ENCODE assay signal across 34 cellular contexts in the genomic region with DNA sequence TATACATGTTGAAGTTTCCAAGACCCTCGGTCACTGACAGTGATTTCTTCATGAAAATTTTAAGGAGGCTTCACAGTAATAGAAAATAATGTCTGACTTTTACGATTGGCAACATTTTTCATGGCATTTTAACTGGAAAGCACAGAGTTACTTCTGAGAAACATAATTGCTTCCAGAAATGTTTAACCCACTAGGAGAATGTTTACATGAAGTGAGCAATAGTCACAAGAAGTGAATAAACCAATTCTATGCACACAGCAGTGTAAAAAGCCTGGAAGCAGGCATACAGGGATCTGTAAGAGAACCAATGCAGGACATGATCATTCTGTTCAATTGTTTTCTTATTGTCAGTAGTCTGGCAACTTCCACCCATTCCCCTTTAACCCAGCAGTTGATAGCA.
"Had no signal": no experiment of that assay in that cellular context is flagged by ENCODE, and none has a peak within 500 bp of the region (broad histone marks: within the 10 kb centered on the region; RNA-seq: fewer than 3 reads in every experiment).

No MANE protein-coding gene starts in this region.

- H3K27me3 ChIP-seq: adrenal gland, body of pancreas, Peyer's patch had no signal

- H3K4me1 Mint-ChIP-seq: activated B cell treated with CpG ODN at 0.5 μM for 24 hours had no signal

- H3K4me3 ChIP-seq: adrenal gland, body of pancreas, Peyer's patch had no signal

- H3K36me3 ChIP-seq: adrenal gland, Peyer's patch had no signal

- H3K27ac Mint-ChIP-seq: activated B cell treated with CpG ODN at 0.5 μM for 24 hours; activated CD4-positive, alpha-beta memory T cell treated with anti-CD3 and anti-CD28 coated beads for 36 hours; activated naive CD4-positive, alpha-beta T cell treated with anti-CD3 and anti-CD28 coated beads for 36 hours; activated naive CD4-positive, alpha-beta T cell treated with anti-CD3 and anti-CD28 coated beads, Interleukin-2, amount 50 U/mL, for 72 hours; activated T-helper 1 cell treated with anti-CD3 and anti-CD28 coated beads, Interleukin-12 subunit alpha, Interleukin-12 subunit beta, Interleukin-2, Interleukin-4 antibody, amounts not matched to agents 30 ng/mL and 10 ng/mL and 1 ng/mL, durations not matched to agents 14 hours and 24 hours and 36 hours had no signal

- DNase-seq: activated B cell treated with CpG ODN at 0.5 μM for 24 hours; activated CD4-positive, alpha-beta memory T cell treated with anti-CD3 and anti-CD28 coated beads for 36 hours; activated CD4-positive, alpha-beta T cell treated with anti-CD3 and anti-CD28 coated beads for 4 hours; activated CD4-positive, alpha-beta T cell treated with anti-CD3 and anti-CD28 coated beads, Interleukin-2, amount 50 U/mL, for 1 hour; activated CD4-positive, CD25-positive, alpha-beta regulatory T cell treated with anti-CD3 and anti-CD28 coated beads, Interleukin-2, amount 50 U/mL, for 72 hours; activated CD8-positive, alpha-beta memory T cell treated with anti-CD3 and anti-CD28 coated beads, Interleukin-2, amount 50 U/mL, for 4 hours; activated gamma-delta T cell treated with Interleukin-2 at 50 U/mL for 16 hours; activated naive CD4-positive, alpha-beta T cell treated with anti-CD3 and anti-CD28 coated beads for 36 hours; activated T-cell treated with anti-CD3 and anti-CD28 coated beads for 4 hours; activated T-cell treated with anti-CD3 and anti-CD28 coated beads, Interleukin-2, amount 50 U/mL, for 4 hours; adrenal gland; body of pancreas; caudate nucleus; Karpas-422; KBM-7; NCI-H1105; NCI-H1417 treated with DMSO at 0.1 percent for 48 hours; NCI-H187 treated with DMSO at 0.1 percent for 48 hours; NCI-H2081; NCI-H2171 treated with DMSO at 0.1 percent for 48 hours; NCI-H226; NCI-H524 treated with DMSO at 0.1 percent for 48 hours; NK-92 treated with Interleukin-12 subunit alpha and Interleukin-12 subunit beta, amount 100 ng/mL, for 24 hours; PC-3; Peyer's patch; RPMI8226; SIG-M5; SW 1271; T-helper 1 cell; T-helper 2 cell; T-helper 9 cell had no signal

- H3K36me3 Mint-ChIP-seq: activated CD4-positive, alpha-beta memory T cell treated with anti-CD3 and anti-CD28 coated beads for 36 hours; activated naive CD4-positive, alpha-beta T cell treated with anti-CD3 and anti-CD28 coated beads, Interleukin-2, amount 50 U/mL, for 72 hours had no signal

- H3K9me3 ChIP-seq: adrenal gland, body of pancreas, Peyer's patch had no signal

- H3K4me3 Mint-ChIP-seq: activated B cell treated with CpG ODN at 0.5 μM for 24 hours; activated CD4-positive, alpha-beta memory T cell treated with anti-CD3 and anti-CD28 coated beads for 36 hours; activated naive CD4-positive, alpha-beta T cell treated with anti-CD3 and anti-CD28 coated beads for 36 hours; activated T-cell treated with anti-CD3 and anti-CD28 coated beads, Interleukin-2, amount 50 U/mL, for 4 hours; activated T-helper 1 cell treated with anti-CD3 and anti-CD28 coated beads, Interleukin-12 subunit alpha, Interleukin-12 subunit beta, Interleukin-2, Interleukin-4 antibody, amounts not matched to agents 30 ng/mL and 10 ng/mL and 1 ng/mL, durations not matched to agents 14 hours and 24 hours and 36 hours had no signal

- H3K27ac ChIP-seq: adrenal gland, body of pancreas, Peyer's patch, VCaP had no signal

- ATAC-seq: activated naive CD4-positive, alpha-beta T cell treated with anti-CD3 and anti-CD28 coated beads, Interleukin-2, amount 50 U/mL, for 72 hours; activated T-cell treated with anti-CD3 and anti-CD28 coated beads, Interleukin-2, amount 50 U/mL, for 4 hours; body of pancreas; PC-3 had no signal

- H3K27me3 Mint-ChIP-seq: activated B cell treated with CpG ODN at 0.5 μM for 24 hours; activated CD4-positive, alpha-beta memory T cell treated with anti-CD3 and anti-CD28 coated beads for 36 hours had no signal

- H3K4me1 ChIP-seq: adrenal gland, body of pancreas, Peyer's patch had no signal
